14 cellular contexts compared by ENCODE assay signal in the genomic region with DNA sequence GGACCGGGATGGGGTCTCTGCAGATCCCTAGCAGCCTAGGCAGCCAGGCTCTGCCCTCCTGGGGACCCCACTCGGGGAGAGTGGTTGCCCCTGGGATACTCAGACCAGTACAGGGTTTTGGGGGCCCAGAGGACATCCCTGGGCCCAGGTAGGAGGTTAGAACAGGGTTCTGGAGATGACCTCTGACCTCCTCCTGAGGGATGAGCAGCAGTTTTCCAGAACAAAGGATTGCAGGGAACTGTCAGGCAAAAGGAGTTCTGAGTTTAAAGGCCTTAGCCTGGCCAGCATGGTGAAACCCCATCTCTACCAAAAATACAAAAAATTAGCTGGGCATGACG. TPM values are rescaled to one million over a fixed set of nuclear protein-coding genes. Genes with fewer than 3 reads are reported as not detected.
DNase-seq lines count a peak whose midpoint lies in the region; ATAC-seq and TF ChIP-seq lines count a peak whose summit lies in the region.
"Had no signal": no experiment of that assay in that cellular context is flagged by ENCODE, and none has a peak within 500 bp of the region (broad histone marks: within the 10 kb centered on the region; RNA-seq: fewer than 3 reads in every experiment).

No MANE protein-coding gene starts in this region.

- POLR2A ChIA-PET in CD8-positive, alpha-beta memory T cell (lab: Charles Lee), result interaction anchor here (0.6 to 1.1 kb wide), 3 partner anchors 8 to 85 kb away, joined by 5 to 6 read pairs (median 5); no protein-coding TSS in a partner anchor
- POLR2A ChIA-PET in activated CD8-positive, alpha-beta T cell treated with anti-CD3 and anti-CD28 coated beads, Interleukin-2, amount 10 ng/mL, durations not matched to agents 7 days and 5 days (lab: Charles Lee), result interaction anchor here (1.9 to 2.0 kb wide), 3 partner anchors 59 to 301 kb away, joined by 6 to 9 read pairs (median 8); no protein-coding TSS in a partner anchor

- peak overlapping the region in 9 of 11 experiments; percentile 46 to 85 (median 69); a peak in 18 of 22 replicates for H3K4me2 ChIP-seq in BLaER1 treated with 17β-estradiol and CSF1 and Interleukin-3, amounts not matched to agents 10 nM and 100 nM

- H3K4me3 ChIP-seq in BLaER1 treated with 17β-estradiol and CSF1 and Interleukin-3, amounts not matched to agents 10 nM and 100 nM, result no peak overlapping the region
- no peak overlapping the region for H3K4me3 ChIP-seq in CD8-positive, alpha-beta memory T cell (ENCODE audit: low read length)
- no peak overlapping the region for H3K4me3 ChIP-seq in brain microvascular endothelial cell (ENCODE audit: low read depth, low read length)
- H3K4me3 ChIP-seq: esophagus squamous epithelium, gastroesophageal sphincter, tibial nerve had no signal

- H3K27ac Mint-ChIP-seq in CD8-positive, alpha-beta memory T cell, result peak overlapping the region in 6 of 8 donors; percentile 83 to 98 (median 90)
- H3K27ac Mint-ChIP-seq in activated CD8-positive, alpha-beta T cell treated with anti-CD3 and anti-CD28 coated beads, Interleukin-2, amount 10 ng/mL, durations not matched to agents 7 days and 5 days, result peak overlapping the region; percentile 78
- peak overlapping the region; percentile 79 to 88 for H3K27ac Mint-ChIP-seq in natural killer cell
- H3K27ac Mint-ChIP-seq: HFFc6 had no signal

- CTCF ChIA-PET in CD8-positive, alpha-beta memory T cell (lab: Charles Lee), result interaction anchor here (0.6 to 16.9 kb wide), 14 partner anchors 9 to 99 kb away, joined by 3 to 348 read pairs (median 4); no protein-coding TSS in a partner anchor
- CTCF ChIA-PET in activated CD8-positive, alpha-beta T cell treated with anti-CD3 and anti-CD28 coated beads, Interleukin-2, amount 10 ng/mL, durations not matched to agents 7 days and 5 days (lab: Charles Lee), result interaction anchor here (0.8 to 13.5 kb wide), 10 partner anchors 9 to 121 kb away, joined by 3 to 369 read pairs (median 6); no protein-coding TSS in a partner anchor

- H3K4me1 Mint-ChIP-seq in CD8-positive, alpha-beta memory T cell, result peaks cover 48 to 62% (median 59%) of the 10 kb centered on the region in 3 donors
- peaks cover 57% of the 10 kb centered on the region for H3K4me1 Mint-ChIP-seq in activated CD8-positive, alpha-beta T cell treated with anti-CD3 and anti-CD28 coated beads, Interleukin-2, amount 10 ng/mL, durations not matched to agents 7 days and 5 days (ENCODE audit: low read depth)
- H3K4me1 Mint-ChIP-seq in natural killer cell, result peaks cover 27 to 49% of the 10 kb centered on the region in 2 donors

- no peaks in the 10 kb centered on the region for H3K9me3 Mint-ChIP-seq in CD8-positive, alpha-beta memory T cell
- no peaks in the 10 kb centered on the region for H3K9me3 Mint-ChIP-seq in activated CD8-positive, alpha-beta T cell treated with anti-CD3 and anti-CD28 coated beads, Interleukin-2, amount 10 ng/mL, durations not matched to agents 7 days and 5 days (ENCODE audit: insufficient read depth)
- H3K9me3 Mint-ChIP-seq in natural killer cell, result no peaks in the 10 kb centered on the region
- H3K9me3 Mint-ChIP-seq: activated T-cell treated with anti-CD3 and anti-CD28 coated beads, Interleukin-2, amount 50 U/mL, for 4 hours; HFFc6 had no signal

- DNase-seq in CD8-positive, alpha-beta memory T cell, result no peak
- DNase-seq in activated CD8-positive, alpha-beta T cell treated with anti-CD3 and anti-CD28 coated beads, Interleukin-2, amount 10 ng/mL, durations not matched to agents 7 days and 5 days, result no peak
- no peak for DNase-seq in natural killer cell
- DNase-seq in NCI-H345 treated with DMSO at 0.1 percent for 48 hours (lab: John Stamatoyannopoulos, UW; ENCODE audit: unreplicated experiment), result no peak
- DNase-seq in brain microvascular endothelial cell, result no peak
- no peak for DNase-seq in GM20000 (ENCODE audit: low spot score)
- DNase-seq: esophagus squamous epithelium had no signal

- peaks cover 0 to 41% (median 2%) of the 10 kb centered on the region in 3 donors for H3K36me3 Mint-ChIP-seq in CD8-positive, alpha-beta memory T cell
- H3K36me3 Mint-ChIP-seq in activated CD8-positive, alpha-beta T cell treated with anti-CD3 and anti-CD28 coated beads, Interleukin-2, amount 10 ng/mL, durations not matched to agents 7 days and 5 days (ENCODE audit: low read depth), result peaks cover 44% of the 10 kb centered on the region
- no peaks in the 10 kb centered on the region for H3K36me3 Mint-ChIP-seq in natural killer cell

- H3K9ac ChIP-seq in BLaER1 treated with 17β-estradiol and CSF1 and Interleukin-3, amounts not matched to agents 10 nM and 100 nM, result peak overlapping the region in 6 of 11 experiments; percentile 27 to 45 (median 29); a peak in 8 of 22 replicates

- H3K9me3 ChIP-seq in BLaER1 treated with 17β-estradiol and CSF1 and Interleukin-3, amounts not matched to agents 10 nM and 100 nM (replicated peaks in 1 of 11), result 0 out of 22 replicates have a peak, but pooled peaks cover 0 to under 1% (median 0%) of the 10 kb centered on the region in 11 experiments
- no peaks in the 10 kb centered on the region for H3K9me3 ChIP-seq in CD8-positive, alpha-beta memory T cell (ENCODE audit: low read length)
- H3K9me3 ChIP-seq: esophagus squamous epithelium, gastroesophageal sphincter, tibial nerve had no signal

- H3K36me3 ChIP-seq in BLaER1 treated with 17β-estradiol and CSF1 and Interleukin-3, amounts not matched to agents 10 nM and 100 nM, result peaks cover 0 to 49% (median 9%) of the 10 kb centered on the region in 11 experiments; a peak in 12 of 22 replicates
- H3K36me3 ChIP-seq in CD8-positive, alpha-beta memory T cell (ENCODE audit: insufficient read depth, low read length), result no peaks in the 10 kb centered on the region
- no peaks in the 10 kb centered on the region for H3K36me3 ChIP-seq in brain microvascular endothelial cell (replicated peaks)

- no peaks in the 10 kb centered on the region for H3K27me3 ChIP-seq in BLaER1 treated with 17β-estradiol and CSF1 and Interleukin-3, amounts not matched to agents 10 nM and 100 nM
- no peaks in the 10 kb centered on the region for H3K27me3 ChIP-seq in CD8-positive, alpha-beta memory T cell (ENCODE audit: insufficient read depth, low read length, poor library complexity, severe bottlenecking)
- no peaks in the 10 kb centered on the region for H3K27me3 ChIP-seq in brain microvascular endothelial cell (replicated peaks)
- H3K27me3 ChIP-seq: esophagus squamous epithelium, tibial nerve had no signal

- peaks cover 30 to 51% (median 37%) of the 10 kb centered on the region in 10 experiments for H3K4me1 ChIP-seq in BLaER1 treated with 17β-estradiol and CSF1 and Interleukin-3, amounts not matched to agents 10 nM and 100 nM
- peaks cover 41% of the 10 kb centered on the region for H3K4me1 ChIP-seq in CD8-positive, alpha-beta memory T cell (ENCODE audit: insufficient read depth, low read length)

- in situ Hi-C loops in brain microvascular endothelial cell (cut with HindIII; ENCODE audit: low pct_ligation_motif_present, low sequenced_read_pairs), result no loop called here

- TF ChIP-seq CTCF in natural killer cell (IDR thresholded peaks at IDR 0.05) (no peak), brain microvascular endothelial cell (IDR thresholded peaks at IDR 0.05; ENCODE audit: low read depth, low read length, missing control alignments) (no peak), GM20000 (IDR thresholded peaks at IDR 0.05; ENCODE audit: extremely low read depth, missing control alignments) (no peak)

- intact Hi-C loops in natural killer cell (cut with micrococcal nuclease), result loop anchor here (1.0 kb wide), 1 partner anchor 85 kb away; no protein-coding TSS in a partner anchor

- no peaks in the 10 kb centered on the region for H3K27me3 Mint-ChIP-seq in CD8-positive, alpha-beta memory T cell
- peaks cover 2% of the 10 kb centered on the region for H3K27me3 Mint-ChIP-seq in activated CD8-positive, alpha-beta T cell treated with anti-CD3 and anti-CD28 coated beads, Interleukin-2, amount 10 ng/mL, durations not matched to agents 7 days and 5 days (ENCODE audit: low read depth)
- no peaks in the 10 kb centered on the region for H3K27me3 Mint-ChIP-seq in natural killer cell (ENCODE audit: low read depth in 2 of 2)

- H4K20me1 ChIP-seq in BLaER1 treated with 17β-estradiol and CSF1 and Interleukin-3, amounts not matched to agents 10 nM and 100 nM, result peaks cover 0 to 83% (median 9%) of the 10 kb centered on the region in 11 experiments; a peak in 14 of 22 replicates

- ATAC-seq in activated CD8-positive, alpha-beta T cell treated with anti-CD3 and anti-CD28 coated beads, Interleukin-2, amount 10 ng/mL, durations not matched to agents 7 days and 5 days, result no peak
- no peak for ATAC-seq in natural killer cell

- peak overlapping the region in 2 of 7 donors; percentile 3 to 14 for H3K4me3 Mint-ChIP-seq in CD8-positive, alpha-beta memory T cell
- H3K4me3 Mint-ChIP-seq in activated CD8-positive, alpha-beta T cell treated with anti-CD3 and anti-CD28 coated beads, Interleukin-2, amount 10 ng/mL, durations not matched to agents 7 days and 5 days, result no peak overlapping the region
- no peak overlapping the region for H3K4me3 Mint-ChIP-seq in natural killer cell
- H3K4me3 Mint-ChIP-seq: activated T-cell treated with anti-CD3 and anti-CD28 coated beads, Interleukin-2, amount 50 U/mL, for 4 hours; HFFc6 had no signal

- peak overlapping the region in 5 of 11 experiments; percentile 14 to 31 (median 19); a peak in 3 of 22 replicates for H3K27ac ChIP-seq in BLaER1 treated with 17β-estradiol and CSF1 and Interleukin-3, amounts not matched to agents 10 nM and 100 nM
- H3K27ac ChIP-seq in CD8-positive, alpha-beta memory T cell (ENCODE audit: low read depth, low read length), result no peak overlapping the region
- no peak overlapping the region for H3K27ac ChIP-seq in brain microvascular endothelial cell

RNA-seq across cellular contexts. Expression of a gene that starts 20.4 kb away (rescaled TPM):
- total RNA-seq in CD8-positive, alpha-beta memory T cell, result 10 to 100 TPM; 24.1 to 28.5 TPM
- polyA plus RNA-seq in CD8-positive, alpha-beta memory T cell, result 9.7 TPM
- 10 to 100 TPM; 32.5 to 39.9 TPM for total RNA-seq in activated CD8-positive, alpha-beta T cell treated with anti-CD3 and anti-CD28 coated beads, Interleukin-2, amount 10 ng/mL, durations not matched to agents 7 days and 5 days
- 10 to 100 TPM; 66.3 to 94.0 (median 81.7) TPM for total RNA-seq in natural killer cell

RNA-seq across cellular contexts. Expression of a gene that starts 42.7 kb away (rescaled TPM):
- 100 to 1,000 TPM; 169 to 174 TPM for total RNA-seq in CD8-positive, alpha-beta memory T cell
- 164 TPM for polyA plus RNA-seq in CD8-positive, alpha-beta memory T cell
- total RNA-seq in activated CD8-positive, alpha-beta T cell treated with anti-CD3 and anti-CD28 coated beads, Interleukin-2, amount 10 ng/mL, durations not matched to agents 7 days and 5 days, result 100 to 1,000 TPM; 274 to 284 TPM
- 100 to 1,000 TPM; 152 to 173 (median 172) TPM for total RNA-seq in natural killer cell
- total RNA-seq: G401, MCF 10A had no signal
